ENCODE assay signal across 16 cellular contexts in genomic region chr2:26715528-26716270, GRCh38. TPM values are rescaled to one million over a fixed set of nuclear protein-coding genes. Genes with fewer than 3 reads are reported as not detected.
"Had no signal": no experiment of that assay in that cellular context is flagged by ENCODE, and none has a peak within 500 bp of the region (broad histone marks: within the 10 kb centered on the region; RNA-seq: fewer than 3 reads in every experiment).

No MANE protein-coding gene starts in this region.

- DNase-seq: effector memory CD4-positive, alpha-beta T cell; immature natural killer cell; left cardiac atrium; mesendoderm; stimulated activated CD4-positive, alpha-beta T cell treated with anti-CD3 and anti-CD28 coated beads, Interleukin-2, amount 100 ng/mL, for 24 hours; stimulated activated CD4-positive, alpha-beta T cell treated with anti-CD3 and anti-CD28 coated beads, Interleukin-4, amount 100 ng/mL, for 4 hours; stimulated activated naive B cell treated with anti-CD40 and anti-IgM and Interleukin-4, amounts not matched to agents 10 μg/mL and 1 μg/mL and 100 μg/mL, for 72 hours; stimulated activated naive CD8-positive, alpha-beta T cell treated with anti-CD3 and anti-CD28 coated beads, Interleukin-15, amount 100 ng/mL, for 72 hours; trophoblast cell had no signal

- H3K36me3 ChIP-seq: prostate gland had no signal

- H3K9me3 ChIP-seq: prostate gland had no signal

- H3K4me3 ChIP-seq: prostate gland, skin epidermis had no signal

- ATAC-seq: esophagus mucosa; left cardiac atrium; naive thymus-derived CD8-positive, alpha-beta T cell; sciatic nerve; stimulated activated naive B cell treated with anti-CD40 and anti-IgM and Interleukin-4, amounts not matched to agents 10 μg/mL and 1 μg/mL and 100 μg/mL, for 72 hours; stimulated activated naive CD8-positive, alpha-beta T cell treated with anti-CD3 and anti-CD28 coated beads, Interleukin-15, amount 100 ng/mL, for 72 hours had no signal

- H3K27ac ChIP-seq: prostate gland, skin epidermis had no signal

RNA-seq across cellular contexts. Expression of gene KCNK3, which starts 23.2 kb away (rescaled TPM):
- total RNA-seq: lung microvascular endothelial cell; naive thymus-derived CD8-positive, alpha-beta T cell had no signal
- polyA plus RNA-seq: immature natural killer cell; keratinocyte; naive thymus-derived CD8-positive, alpha-beta T cell had no signal
